Comparison of ENCODE assay signal across 8 cellular contexts in the genomic region with DNA sequence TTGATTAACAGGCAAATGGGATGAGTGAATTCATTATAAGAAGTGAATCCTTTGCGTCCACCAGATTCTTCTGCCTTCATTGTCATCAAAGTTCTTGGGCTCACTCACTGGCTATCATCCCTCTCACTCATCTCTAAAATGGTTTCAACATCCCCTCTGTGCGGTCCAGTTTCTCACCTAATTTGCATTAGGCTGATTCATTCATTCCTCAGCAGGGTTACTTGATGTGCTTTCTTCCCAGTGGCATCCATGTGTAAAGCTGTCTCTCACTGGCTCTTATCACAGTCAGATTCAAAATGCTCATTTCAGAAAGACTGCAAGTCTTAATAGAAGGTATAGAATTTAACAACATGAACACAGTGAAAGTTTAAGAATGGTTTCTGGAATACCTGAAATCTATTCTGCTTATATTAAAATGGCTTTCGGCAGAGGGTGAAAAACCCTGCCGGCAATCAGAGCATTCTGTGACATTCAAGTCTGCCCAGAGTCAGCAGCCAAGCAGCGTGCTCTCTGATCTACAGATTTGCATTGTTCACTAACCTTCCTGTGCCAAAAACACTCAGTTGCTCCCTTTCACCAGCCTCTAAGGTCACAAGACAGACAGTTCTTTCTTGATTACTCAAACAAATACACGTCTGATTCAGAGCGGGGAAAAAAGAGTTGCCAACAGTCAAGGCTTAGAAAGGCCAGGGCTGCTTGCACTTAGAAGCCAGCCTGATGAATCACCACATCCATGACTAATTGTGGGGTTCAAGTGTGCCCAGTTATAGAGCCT.
A peak's percentile ranks its signal among the peaks of the same experiment; 100 is the strongest.
DNase-seq lines count a peak whose midpoint lies in the region; ATAC-seq and TF ChIP-seq lines count a peak whose summit lies in the region.

No MANE protein-coding gene starts in this region.

- no peaks in the 10 kb centered on the region for H3K27me3 ChIP-seq in breast epithelium

- TF ChIP-seq CTCF in GM10266 (IDR thresholded peaks at IDR 0.05; ENCODE audit: control insufficient read depth, insufficient read depth, low read depth, missing control alignments), result no peak
- no peak for TF ChIP-seq CTCF in breast epithelium (IDR thresholded peaks at IDR 0.05)

- H3K4me3 ChIP-seq in breast epithelium, result no peak overlapping the region

- in situ Hi-C loops in G401 (cut with HindIII; ENCODE audit: low sequenced_read_pairs), result no loop called here

- no peaks in the 10 kb centered on the region for H3K9me3 ChIP-seq in breast epithelium

- no peaks in the 10 kb centered on the region for H3K36me3 ChIP-seq in breast epithelium

- H3K27ac ChIP-seq in breast epithelium, result peak overlapping the region; percentile 59 to 64

- DNase-seq in GM10266 (ENCODE audit: extremely low spot score) (peak; percentile 22), HT-29 (ENCODE audit: low spot score) (peak; percentile 64), breast epithelium (ENCODE audit: low spot score in 2 of 2) (peak in 1 of 2 donors; percentile 40), lung microvascular endothelial cell (ENCODE audit: low read depth in 2 of 2) (peak; percentile 89 to 99), stromal cell of bone marrow (ENCODE audit: low read depth) (peak; percentile 99), NCI-H2171 treated with DMSO at 0.1 percent for 48 hours (lab: John Stamatoyannopoulos, UW) (no peak), G401 (ENCODE audit: low spot score) (no peak)

- no peaks in the 10 kb centered on the region for H3K4me1 ChIP-seq in breast epithelium

- TF ChIP-seq POLR2A in breast epithelium (IDR thresholded peaks at IDR 0.05), result no peak

- intact Hi-C loops in breast epithelium (cut with DNase I; ENCODE audit: low total_unique reads), result no loop called here

- ATAC-seq in GM21529 (IDR thresholded peaks at IDR 0.05; ENCODE audit: unreplicated experiment), result peak; percentile 89

Comparison
In these comparisons a context has a peak if more than half of its experiments do, and no peak if none do; other contexts are left out.
1. DNase-seq: peak in GM10266 (single experiment), HT-29 (single experiment), lung microvascular endothelial cell (2 of 2) and stromal cell of bone marrow (single experiment); none in NCI-H2171 treated with DMSO at 0.1 percent for 48 hours (single experiment) and G401 (single experiment).